Comparison of ENCODE assay signal across 9 cellular contexts in genomic region chr10:79322616-79323566, GRCh38. TPM values are rescaled to one million over a fixed set of nuclear protein-coding genes. Genes with fewer than 3 reads are reported as not detected.
A peak's percentile ranks its signal among the peaks of the same experiment; 100 is the strongest.
DNase-seq lines count a peak whose midpoint lies in the region; ATAC-seq and TF ChIP-seq lines count a peak whose summit lies in the region.
"Had no signal": no experiment of that assay in that cellular context is flagged by ENCODE, and none has a peak within 500 bp of the region (broad histone marks: within the 10 kb centered on the region; RNA-seq: fewer than 3 reads in every experiment).

No MANE protein-coding gene starts in this region.

- no peak overlapping the region for H3K27ac ChIP-seq in A673 (ENCODE audit: low read depth, low read length, poor library complexity, severe bottlenecking)
- H3K27ac ChIP-seq: gastrocnemius medialis had no signal

- DNase-seq in AG08396 (ENCODE audit: low spot score): peak; percentile 75
- DNase-seq in NCI-H2107 (lab: John Stamatoyannopoulos, UW): peak; percentile 51
- DNase-seq in activated CD8-positive, alpha-beta memory T cell treated with anti-CD3 and anti-CD28 coated beads, Interleukin-2, amount 50 U/mL, for 4 hours: peak; percentile 78
- DNase-seq in fibroblast of the aortic adventitia (ENCODE audit: low read depth): peak; percentile 59
- DNase-seq in stimulated activated CD4-positive, alpha-beta T cell treated with anti-CD3 and anti-CD28 coated beads, Interleukin-1b, Interleukin-23, amount 100 ng/mL, for 48 hours: peak; percentile 82
- no peak for DNase-seq in NCI-H526 (lab: John Stamatoyannopoulos, UW)
- no peak for DNase-seq in A673 (ENCODE audit: low spot score)

- H3K4me1 ChIP-seq in A673 (ENCODE audit: insufficient read depth, low read length, poor library complexity, severe bottlenecking): peaks cover 4% of the 10 kb centered on the region

- peak; percentile 44 for ATAC-seq in GM21576 (IDR thresholded peaks at IDR 0.05; ENCODE audit: unreplicated experiment)
- ATAC-seq: gastrocnemius medialis had no signal

- H3K27me3 ChIP-seq in A673 (replicated peaks; ENCODE audit: insufficient read depth, low read depth, low read length, poor library complexity): no peaks in the 10 kb centered on the region
- H3K27me3 ChIP-seq: gastrocnemius medialis had no signal

- intact Hi-C loops in A673 (cut with micrococcal nuclease; ENCODE audit: unreplicated experiment): no loop called here

- POLR2A ChIA-PET in A673 (lab: Charles Lee; ENCODE audit: low non-redundant PET): no interaction called here

- TF ChIP-seq CTCF in fibroblast of the aortic adventitia (IDR thresholded peaks at IDR 0.05; ENCODE audit: insufficient read depth, low read length) (no peak), A673 (conservative IDR thresholded peaks at IDR 0.05; ENCODE audit: low read depth, low read length) (no peak)

- BruUV-seq in A673 (replicated peaks; lab: Mats Ljungman, UMichigan): no TSS peak

- H3K4me3 ChIP-seq in fibroblast of the aortic adventitia (ENCODE audit: low read depth, low read length): no peak overlapping the region
- no peak overlapping the region for H3K4me3 ChIP-seq in A673 (ENCODE audit: low read depth, low read length, poor library complexity, severe bottlenecking)
- H3K4me3 ChIP-seq: gastrocnemius medialis had no signal

- CTCF ChIA-PET in A673 (lab: Charles Lee): interaction anchor here (1.1 kb wide), 1 partner anchor 52 kb away, joined by 5 read pairs; no protein-coding TSS in a partner anchor

- H3K9me3 ChIP-seq in A673 (ENCODE audit: low read depth, low read length, poor library complexity, severe bottlenecking): no peaks in the 10 kb centered on the region
- H3K9me3 ChIP-seq: gastrocnemius medialis had no signal

- H3K36me3 ChIP-seq in A673 (ENCODE audit: insufficient read depth, low read length, poor library complexity, severe bottlenecking): no peaks in the 10 kb centered on the region
- H3K36me3 ChIP-seq: gastrocnemius medialis had no signal

RNA-seq across cellular contexts. Expression of gene PPIF, which starts 24.4 kb away (rescaled TPM):
- total RNA-seq in fibroblast of the aortic adventitia (ENCODE audit: low replicate concordance) (29.6 and 36.1 TPM in 2 replicates), A673 (2021) (133 and 160 TPM in 2 replicates)

Comparison
In these comparisons a context has a peak if more than half of its experiments do, and no peak if none do; other contexts are left out.
1. DNase-seq: peak in AG08396 (single experiment), NCI-H2107 (single experiment), activated CD8-positive, alpha-beta memory T cell treated with anti-CD3 and anti-CD28 coated beads, Interleukin-2, amount 50 U/mL, for 4 hours (single experiment), fibroblast of the aortic adventitia (single experiment) and stimulated activated CD4-positive, alpha-beta T cell treated with anti-CD3 and anti-CD28 coated beads, Interleukin-1b, Interleukin-23, amount 100 ng/mL, for 48 hours (single experiment); none in NCI-H526 (0 of 2) and A673 (single experiment).